ENCODE assay signal across 8 cellular contexts in the genomic region with DNA sequence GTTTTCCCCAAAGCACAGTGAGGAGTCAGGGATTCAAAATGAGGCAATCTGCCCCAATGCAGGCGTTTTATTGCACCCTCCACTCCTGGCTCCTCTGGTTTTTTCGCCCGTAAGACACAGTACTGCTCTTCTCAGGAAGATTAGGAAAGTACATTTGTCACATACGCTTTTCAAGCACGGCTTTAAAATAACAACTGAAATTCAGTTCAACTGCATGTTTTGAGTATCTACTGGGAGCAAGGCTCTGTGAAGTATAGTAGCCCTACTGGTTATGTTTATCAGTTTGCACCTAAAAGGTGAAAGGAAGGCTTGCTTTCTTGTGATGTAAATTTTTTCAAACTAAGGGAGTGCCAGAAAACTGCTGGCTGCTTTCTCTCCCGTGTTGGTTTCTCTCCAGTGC. TPM values are rescaled to one million over a fixed set of nuclear protein-coding genes. Genes with fewer than 3 reads are reported as not detected.
A peak's percentile ranks its signal among the peaks of the same experiment; 100 is the strongest.
DNase-seq lines count a peak whose midpoint lies in the region; ATAC-seq, FAIRE-seq and TF ChIP-seq lines count a peak whose summit lies in the region.

No MANE protein-coding gene starts in this region.

- H3K36me3 Mint-ChIP-seq in CD14-positive monocyte, result peaks cover 2 to 15% of the 10 kb centered on the region in 2 donors

- H3K9me3 ChIP-seq in KOPT-K1 (ENCODE audit: insufficient read depth, low read length, poor library complexity, severe bottlenecking), result no peaks in the 10 kb centered on the region
- H3K9me3 ChIP-seq in K562 (replicated peaks; ENCODE audit: control insufficient read depth, insufficient read depth, low read depth, low read length), result no peaks in the 10 kb centered on the region
- H3K9me3 ChIP-seq in right lobe of liver, result no peaks in the 10 kb centered on the region
- no peaks in the 10 kb centered on the region for H3K9me3 ChIP-seq in transverse colon

- peak; percentile 19 for FAIRE-seq in K562 (lab: Jason Lieb, UNC)
- no peak for FAIRE-seq in HTR-8/SVneo (lab: Jason Lieb, UNC)

- H3K27ac ChIP-seq in KOPT-K1 (ENCODE audit: low read depth, low read length, poor library complexity, severe bottlenecking) (peak overlapping the region; percentile 74), K562 (ENCODE audit: extremely low read depth, low read depth, low read length) (peak overlapping the region; percentile 82), right lobe of liver (peak overlapping the region; percentile 93 to 97 (median 95)), transverse colon (peak overlapping the region; percentile 99 to 100 (median 99))

- H3K9me3 Mint-ChIP-seq in CD14-positive monocyte, result no peaks in the 10 kb centered on the region

- peak overlapping the region; percentile 88 to 93 for H3K4me3 Mint-ChIP-seq in CD14-positive monocyte

- POLR2A ChIA-PET in K562 (lab: Yijun Ruan, JAX), result interaction anchor here (0.7 to 2.6 kb wide), 6 partner anchors 10 to 95 kb away, joined by 3 to 7 read pairs (median 3); no protein-coding TSS in a partner anchor

- H3K27me3 Mint-ChIP-seq in CD14-positive monocyte (ENCODE audit: low read depth in 3 of 3), result peaks cover 0 to 2% (median 0%) of the 10 kb centered on the region in 3 donors

- TF ChIP-seq EP300 in K562 (IDR thresholded peaks at IDR 0.05; ENCODE audit: low read length), result no peak
- TF ChIP-seq EP300 in transverse colon (IDR thresholded peaks at IDR 0.05; ENCODE audit: low read depth), result no peak

- in situ Hi-C loops in K562 (cut with MboI) (no loop called here), transverse colon (cut with MboI; ENCODE audit: low pct_ligation_motif_present in 1 of 4, low pct_unique_long_range_greater_than_20kb in 1 of 4, low sequenced_read_pairs in 3 of 4) (no loop called here)

- peak overlapping the region; percentile 91 for H3K4me2 ChIP-seq in K562 (ENCODE audit: insufficient read depth, low read length)

- H3K27me3 ChIP-seq in K562 (ENCODE audit: control insufficient read depth in 2 of 2, insufficient read depth in 2 of 2, low read length in 2 of 2) (no peaks in the 10 kb centered on the region), right lobe of liver (no peaks in the 10 kb centered on the region), transverse colon (no peaks in the 10 kb centered on the region)

- H3K36me3 ChIP-seq in KOPT-K1 (ENCODE audit: insufficient read depth, low read length) (no peaks in the 10 kb centered on the region), K562 (ENCODE audit: control insufficient read depth, insufficient read depth, low read length) (peaks cover 4% of the 10 kb centered on the region; the same call in 1 of the 3 replicates), right lobe of liver (no peaks in the 10 kb centered on the region), transverse colon (no peaks in the 10 kb centered on the region)

- no TSS peak for BruUV-seq in K562 (replicated peaks; lab: Mats Ljungman, UMichigan)

- under 1% methylated on average over 6 of the region's 6 CpGs for WGBS in K562 (ENCODE audit: insufficient coverage, low coverage, missing lambda C conversion rate)
- WGBS in right lobe of liver (ENCODE audit: insufficient coverage, low coverage, low lambda C conversion rate, missing lambda C conversion rate), result 3% methylated on average over 6 of the region's 6 CpGs
- WGBS in transverse colon (ENCODE audit: low coverage in 1 of 2), 2 donors, result 3% methylated on average over 6 of the region's 6 CpGs

- H3K4me3 ChIP-seq in K562 (peak overlapping the region; percentile 77), right lobe of liver (peak overlapping the region; percentile 88 to 97 (median 91)), transverse colon (peak overlapping the region; percentile 72 to 96 (median 86))

- H3K4me1 Mint-ChIP-seq in CD14-positive monocyte, result peaks cover 24% of the 10 kb centered on the region

- H4K20me1 ChIP-seq in K562 (replicated peaks; ENCODE audit: control insufficient read depth, insufficient read depth, low read length), result 0 out of 2 replicates have a peak, but pooled peaks cover 4% of the 10 kb centered on the region

- H3K79me2 ChIP-seq in K562 (ENCODE audit: control insufficient read depth, insufficient read depth, low read length), result peaks cover 42% of the 10 kb centered on the region

- intact Hi-C loops in CD14-positive monocyte (cut with micrococcal nuclease) (loop anchor here in 1 of 2 donors (10.0 kb wide), 2 partner anchors 211 to 561 kb away; partner anchors contain the start of gene WASHC2A), K562 (cut with micrococcal nuclease) (loop anchor here (2.0 kb wide), 3 partner anchors 27 to 335 kb away; no protein-coding TSS in a partner anchor), right lobe of liver (cut with DNase I) (loop anchor here in 1 of 2 donors (10.0 kb wide), 1 partner anchor 51 kb away; no protein-coding TSS in a partner anchor), transverse colon (cut with DNase I; ENCODE audit: low total_unique reads) (no loop called here)

- H3K27ac Mint-ChIP-seq in CD14-positive monocyte, result peak overlapping the region; percentile 91 to 99 (median 94)

- peak overlapping the region; percentile 83 to 94 for H3K9ac ChIP-seq in K562 (ENCODE audit: insufficient read depth in 1 of 2, low read depth in 2 of 2, low read length in 2 of 2)

- CTCF ChIA-PET in K562 (lab: Yijun Ruan, JAX; ENCODE audit: low intra/inter-chr PET ratio), result interaction anchor here (0.7 to 2.2 kb wide), 3 partner anchors 13 to 335 kb away, joined by 3 to 8 read pairs (median 3); no protein-coding TSS in a partner anchor

- H3K4me1 ChIP-seq in K562 (replicated peaks in 1 of 2; ENCODE audit: control insufficient read depth in 2 of 2, insufficient read depth in 2 of 2, low read length in 2 of 2), result peaks cover 4 to 34% of the 10 kb centered on the region in 2 experiments
- H3K4me1 ChIP-seq in right lobe of liver, result peaks cover 0 to 13% (median 6%) of the 10 kb centered on the region in 4 donors
- H3K4me1 ChIP-seq in transverse colon, result peaks cover 10 to 21% (median 14%) of the 10 kb centered on the region in 4 donors

- TF ChIP-seq CTCF in CD14-positive monocyte (IDR thresholded peaks at IDR 0.05), result no peak
- TF ChIP-seq CTCF in K562 (IDR thresholded peaks at IDR 0.05 in 2 of 3, conservative IDR thresholded peaks at IDR 0.05 in 1 of 3; ENCODE audit: insufficient read depth in 2 of 3, low read depth in 1 of 3, low read length in 3 of 3), result no peak
- no peak for TF ChIP-seq CTCF in right lobe of liver (IDR thresholded peaks at IDR 0.05)
- TF ChIP-seq CTCF in transverse colon (IDR thresholded peaks at IDR 0.05), result no peak

- TF ChIP-seq RAD21 in K562 (CRISPR knock-in tag; conservative IDR thresholded peaks at IDR 0.05 in 1 of 2, IDR thresholded peaks at IDR 0.05 in 1 of 2), result peak in 1 of 2 experiments; percentile 2; a peak in 1 of 4 replicates

- H3K9me1 ChIP-seq in K562 (ENCODE audit: control insufficient read depth, insufficient read depth, low read length), result no peaks in the 10 kb centered on the region

- no peak for ATAC-seq in K562
- no peak for ATAC-seq in right lobe of liver
- ATAC-seq in HG03432 (IDR thresholded peaks at IDR 0.05; ENCODE audit: unreplicated experiment), result no peak
- no peak for ATAC-seq in HG02884 (IDR thresholded peaks at IDR 0.05; ENCODE audit: unreplicated experiment)

- DNase-seq in CD14-positive monocyte (ENCODE audit: low spot score) (no peak), K562 (ENCODE audit: extremely low read depth in 1 of 4, low spot score in 3 of 4) (peak in 1 of 4 experiments; percentile 45), right lobe of liver (no peak), transverse colon (no peak), HTR-8/SVneo (ENCODE audit: insufficient read length, low spot score) (no peak)

- TF ChIP-seq POLR2A in K562 (conservative IDR thresholded peaks at IDR 0.05), result no peak
- no peak for TF ChIP-seq POLR2A in right lobe of liver (IDR thresholded peaks at IDR 0.05)
- no peak for TF ChIP-seq POLR2A in transverse colon (IDR thresholded peaks at IDR 0.05)

- H2AFZ ChIP-seq in K562 (ENCODE audit: low read depth, low read length), result peak overlapping the region; percentile 97

TF ChIP-seq in K562, 482 proteins besides CTCF, POLR2A, EP300 and RAD21 (continues in another document):
- no peak for TF ChIP-seq GABPA (tag; conservative IDR thresholded peaks at IDR 0.05; ENCODE audit: low read depth)
- 0 out of 2 replicates have a peak, but pooled peaks have one; percentile 6 for TF ChIP-seq CGGBP1 (CRISPR knock-in tag; IDR thresholded peaks at IDR 0.05)
- TF ChIP-seq CHD1 (IDR thresholded peaks at IDR 0.05; ENCODE audit: low read length), result peak; percentile 44
- TF ChIP-seq RB1 (IDR thresholded peaks at IDR 0.05; ENCODE audit: low read depth), result peak; percentile 22; the same call in 1 of the 2 replicates
- TF ChIP-seq TBP (optimal IDR thresholded peaks at IDR 0.05; ENCODE audit: low read depth, low read length), result peak; percentile 54
- 0 out of 2 replicates have a peak, but pooled peaks have one; percentile 11 for TF ChIP-seq SPI1 (IDR thresholded peaks at IDR 0.05; ENCODE audit: borderline replicate concordance, low read depth, low read length)

RNA-seq across cellular contexts. Expression of gene SGMS1, which starts 1.9 kb away (rescaled TPM):
- 10 to 100 TPM; 19.5 to 20.4 TPM for polyA plus RNA-seq in CD14-positive monocyte
- 267 and 295 TPM in 2 replicates for total RNA-seq in K562 (2011; cell fraction: chromatin; rRNA removed; ENCODE audit: low replicate concordance)
- total RNA-seq in K562 (2011; cell fraction: nucleolus; rRNA removed), result 202 and 204 TPM in 2 replicates
- total RNA-seq in K562 (2011; cell fraction: nucleoplasm; rRNA removed), result 277 and 388 TPM in 2 replicates
- 187 and 232 TPM in 2 replicates for total RNA-seq in K562 (2014; rRNA removed)
- total RNA-seq in K562 (2014; rRNA removed; fragmentation: Illumina TruSeq; extraction: Trizol), result 82.2 and 82.5 TPM in 2 replicates
- total RNA-seq in K562 (2015; rRNA removed; fragmentation: Illumina TruSeq; extraction: Trizol), result 82.3 and 83.8 TPM in 2 replicates
- 91.8 and 94.0 TPM in 2 replicates for total RNA-seq in K562 (2021)
- polyA plus RNA-seq in K562 (2011; rRNA removed), result 69.8 and 89.6 TPM in 2 replicates
- polyA plus RNA-seq in K562 (2011; cell fraction: cytosol; rRNA removed), result 58.5 and 88.3 TPM in 2 replicates
- 74.4 and 107 TPM in 2 replicates for polyA plus RNA-seq in K562 (2011; cell fraction: nucleus; rRNA removed)
- 27.2 and 40.1 TPM in 2 replicates for polyA plus RNA-seq in K562 (2012)
- polyA plus RNA-seq in K562 (2014; fragmentation: Illumina TruSeq; extraction: Trizol), result 61.5 and 69.7 TPM in 2 replicates
- polyA plus RNA-seq in K562 (2014; fragmentation: Nextera tagmentation; extraction: Ambion mirVana), result 10 to 100 TPM; 22.6 to 25.3 TPM
- polyA plus RNA-seq in K562 (2014; rRNA removed), result 63.2 and 82.2 TPM in 2 replicates
- 116 and 125 TPM in 2 replicates for polyA minus RNA-seq in K562 (2011; rRNA and poly(A)+ RNA removed)
- 75.6 and 79.4 TPM in 2 replicates for polyA minus RNA-seq in K562 (2011; cell fraction: cytosol; rRNA and poly(A)+ RNA removed)
- polyA minus RNA-seq in K562 (2011; cell fraction: nucleus; rRNA and poly(A)+ RNA removed), result 297 and 317 TPM in 2 replicates
- 10 to 100 TPM; 13.6 to 49.8 (median 20.0) TPM for total RNA-seq in right lobe of liver
- total RNA-seq in transverse colon, result 10 to 100 TPM; 28.3 to 44.5 (median 41.7) TPM
